In the genomic region with DNA sequence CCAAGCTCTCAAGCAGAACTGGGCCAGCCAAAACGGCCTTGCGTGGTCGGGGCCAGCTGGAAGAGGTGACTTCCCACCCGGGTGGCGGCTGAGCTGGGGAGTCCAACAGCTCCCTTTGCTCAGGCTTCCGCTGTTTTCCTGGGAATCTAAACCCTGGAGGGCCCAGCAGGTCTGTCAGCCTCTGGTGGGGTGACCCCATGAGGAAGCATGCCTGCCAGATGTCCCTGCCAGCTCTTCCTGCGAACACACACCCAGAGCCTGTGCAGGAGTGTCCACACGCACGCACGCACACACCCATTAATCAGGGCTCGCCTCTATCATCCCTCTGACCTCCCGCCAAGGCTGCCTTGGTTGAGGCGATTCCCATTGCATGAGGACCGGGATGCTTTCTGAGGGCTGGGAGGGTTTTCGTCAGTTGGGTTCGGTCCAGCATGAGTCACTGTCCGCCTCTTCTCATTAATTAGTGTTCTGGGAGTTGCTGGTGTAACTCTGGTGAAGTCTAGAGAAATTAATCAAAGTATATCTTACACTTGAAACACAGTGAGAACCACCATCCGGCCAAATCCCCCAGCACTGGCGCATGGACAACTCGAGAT, we compare ENCODE assay signal across 13 cellular contexts.
DNase-seq lines count a peak whose midpoint lies in the region; ATAC-seq and TF ChIP-seq lines count a peak whose summit lies in the region.
"Had no signal": no experiment of that assay in that cellular context is flagged by ENCODE, and none has a peak within 500 bp of the region (broad histone marks: within the 10 kb centered on the region; RNA-seq: fewer than 3 reads in every experiment).

No MANE protein-coding gene starts in this region.

- H3K4me1 ChIP-seq in SK-N-SH (ENCODE audit: control insufficient read depth in 1 of 2, insufficient read depth in 2 of 2, low read depth in 1 of 2, low read length in 1 of 2) (no peaks in the 10 kb centered on the region; a peak in 1 of 4 replicates), upper lobe of right lung (no peaks in the 10 kb centered on the region)

- POLR2A ChIA-PET in SK-N-SH (lab: Yijun Ruan, JAX), result no interaction called here

- H3F3A ChIP-seq in SK-N-SH (replicated peaks; ENCODE audit: insufficient read depth), result no peaks in the 10 kb centered on the region

- H3K27me3 ChIP-seq in SK-N-SH (ENCODE audit: insufficient read depth), result no peaks in the 10 kb centered on the region
- H3K27me3 ChIP-seq in upper lobe of right lung, result no peaks in the 10 kb centered on the region

- ATAC-seq in SK-N-SH treated with all-trans-retinoic acid at 6 μM for 48 hours, result peak; percentile 33; the same call in 1 of the 3 replicates
- ATAC-seq in upper lobe of right lung, result peak; percentile 58
- no peak for ATAC-seq in HG02870 (IDR thresholded peaks at IDR 0.05; ENCODE audit: unreplicated experiment)
- ATAC-seq: Panc1 had no signal

- DNase-seq in SK-N-SH (no peak), epidermal melanocyte (ENCODE audit: insufficient read length, low spot score) (peak; percentile 68), lung microvascular endothelial cell (ENCODE audit: low read depth in 2 of 2) (peak; percentile 35 to 65), upper lobe of right lung (peak; percentile 67), RKO (ENCODE audit: low spot score) (no peak), nephron progenitor cell (no peak)
- DNase-seq: activated naive CD8-positive, alpha-beta T cell treated with anti-CD3 and anti-CD28 coated beads, Interleukin-2, amount 10 ng/mL, durations not matched to agents 7 days and 5 days; GDM1; stimulated activated naive CD4-positive, alpha-beta T cell treated with Interleukin-2 at 50 U/mL for 16 hours had no signal

- no peak overlapping the region for H3K4me3 ChIP-seq in SK-N-SH (ENCODE audit: low read depth in 2 of 2, low read length in 1 of 2)
- no peak overlapping the region for H3K4me3 ChIP-seq in upper lobe of right lung

- TF ChIP-seq CTCF in SK-N-SH (IDR thresholded peaks at IDR 0.05) (no peak), upper lobe of right lung (IDR thresholded peaks at IDR 0.05) (no peak), nephron progenitor cell (IDR thresholded peaks at IDR 0.05) (no peak)

- H3K36me3 Mint-ChIP-seq in nephron progenitor cell (ENCODE audit: low read depth), result peaks cover 5% of the 10 kb centered on the region
- H3K36me3 Mint-ChIP-seq: activated naive CD8-positive, alpha-beta T cell treated with anti-CD3 and anti-CD28 coated beads, Interleukin-2, amount 10 ng/mL, durations not matched to agents 7 days and 5 days had no signal

- no peaks in the 10 kb centered on the region for H3K9me2 ChIP-seq in SK-N-SH

- H3K4me2 ChIP-seq in SK-N-SH, result no peak overlapping the region

- no peak overlapping the region for H3K9ac ChIP-seq in SK-N-SH

- peaks cover 30% of the 10 kb centered on the region for H3K27me3 Mint-ChIP-seq in nephron progenitor cell (ENCODE audit: low read depth, poor library complexity)

- CTCF ChIA-PET in SK-N-SH (lab: Yijun Ruan, JAX), result interaction anchor here (1.1 kb wide), 1 partner anchor 15 kb away, joined by 3 read pairs; no protein-coding TSS in a partner anchor

- TF ChIP-seq EP300 in SK-N-SH (IDR thresholded peaks at IDR 0.05; ENCODE audit: borderline replicate concordance in 1 of 2, low read depth in 1 of 2, low read length in 1 of 2), result no peak

- H3K79me2 ChIP-seq in SK-N-SH (ENCODE audit: insufficient read depth), result no peaks in the 10 kb centered on the region

- peaks cover 16% of the 10 kb centered on the region for H3K9me3 Mint-ChIP-seq in nephron progenitor cell
- H3K9me3 Mint-ChIP-seq: activated naive CD8-positive, alpha-beta T cell treated with anti-CD3 and anti-CD28 coated beads, Interleukin-2, amount 10 ng/mL, durations not matched to agents 7 days and 5 days had no signal

- H3K27ac ChIP-seq in SK-N-SH (ENCODE audit: low read depth in 2 of 2, low read length in 1 of 2) (no peak overlapping the region), upper lobe of right lung (peak overlapping the region; percentile 42)
- H3K27ac ChIP-seq: 22Rv1 had no signal

- peaks cover 4% of the 10 kb centered on the region for H3K4me1 Mint-ChIP-seq in nephron progenitor cell
- H3K4me1 Mint-ChIP-seq: activated naive CD8-positive, alpha-beta T cell treated with anti-CD3 and anti-CD28 coated beads, Interleukin-2, amount 10 ng/mL, durations not matched to agents 7 days and 5 days had no signal

- no peak overlapping the region for H3K27ac Mint-ChIP-seq in nephron progenitor cell
- H3K27ac Mint-ChIP-seq: activated naive CD8-positive, alpha-beta T cell treated with anti-CD3 and anti-CD28 coated beads, Interleukin-2, amount 10 ng/mL, durations not matched to agents 7 days and 5 days had no signal

- H4K20me1 ChIP-seq in SK-N-SH (ENCODE audit: insufficient read depth), result no peaks in the 10 kb centered on the region

- no peak for TF ChIP-seq RAD21 in SK-N-SH (IDR thresholded peaks at IDR 0.05; ENCODE audit: low read length)

- intact Hi-C loops in upper lobe of right lung (cut with DNase I), result no loop called here

- H3K36me3 ChIP-seq in SK-N-SH (replicated peaks in 1 of 2; ENCODE audit: control insufficient read depth in 1 of 2, insufficient read depth in 2 of 2, low read length in 1 of 2) (no peaks in the 10 kb centered on the region), upper lobe of right lung (no peaks in the 10 kb centered on the region)

- no peak overlapping the region for H2AFZ ChIP-seq in SK-N-SH (ENCODE audit: low read depth)

- H3K9me3 ChIP-seq in SK-N-SH (no peaks in the 10 kb centered on the region), upper lobe of right lung (no peaks in the 10 kb centered on the region)

- WGBS in SK-N-SH (ENCODE audit: low lambda C conversion rate), result 62% methylated on average over 16 of the region's 20 CpGs

- no peak overlapping the region for H3K4me3 Mint-ChIP-seq in nephron progenitor cell
- H3K4me3 Mint-ChIP-seq: activated naive CD8-positive, alpha-beta T cell treated with anti-CD3 and anti-CD28 coated beads, Interleukin-2, amount 10 ng/mL, durations not matched to agents 7 days and 5 days had no signal

TF ChIP-seq in SK-N-SH treated with all-trans-retinoic acid at 6 μM for 48 hours, 23 proteins besides CTCF, POLR2A, EP300 and RAD21:
- no peak for TF ChIP-seq ZFP3 (CRISPR knock-in tag; IDR thresholded peaks at IDR 0.05)
- TF ChIP-seq GLIS3 (CRISPR knock-in tag; IDR thresholded peaks at IDR 0.05), result no peak

TF ChIP-seq in SK-N-SH, 30 proteins besides CTCF, POLR2A, EP300 and RAD21:
- no peak for TF ChIP-seq ELF1 (IDR thresholded peaks at IDR 0.05)
- TF ChIP-seq, protein P1, sequence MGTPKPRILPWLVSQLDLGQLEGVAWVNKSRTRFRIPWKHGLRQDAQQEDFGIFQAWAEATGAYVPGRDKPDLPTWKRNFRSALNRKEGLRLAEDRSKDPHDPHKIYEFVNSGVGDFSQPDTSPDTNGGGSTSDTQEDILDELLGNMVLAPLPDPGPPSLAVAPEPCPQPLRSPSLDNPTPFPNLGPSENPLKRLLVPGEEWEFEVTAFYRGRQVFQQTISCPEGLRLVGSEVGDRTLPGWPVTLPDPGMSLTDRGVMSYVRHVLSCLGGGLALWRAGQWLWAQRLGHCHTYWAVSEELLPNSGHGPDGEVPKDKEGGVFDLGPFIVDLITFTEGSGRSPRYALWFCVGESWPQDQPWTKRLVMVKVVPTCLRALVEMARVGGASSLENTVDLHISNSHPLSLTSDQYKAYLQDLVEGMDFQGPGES (IDR thresholded peaks at IDR 0.05; ENCODE audit: low read depth, low read length), result no peak
- TF ChIP-seq, protein P2, sequence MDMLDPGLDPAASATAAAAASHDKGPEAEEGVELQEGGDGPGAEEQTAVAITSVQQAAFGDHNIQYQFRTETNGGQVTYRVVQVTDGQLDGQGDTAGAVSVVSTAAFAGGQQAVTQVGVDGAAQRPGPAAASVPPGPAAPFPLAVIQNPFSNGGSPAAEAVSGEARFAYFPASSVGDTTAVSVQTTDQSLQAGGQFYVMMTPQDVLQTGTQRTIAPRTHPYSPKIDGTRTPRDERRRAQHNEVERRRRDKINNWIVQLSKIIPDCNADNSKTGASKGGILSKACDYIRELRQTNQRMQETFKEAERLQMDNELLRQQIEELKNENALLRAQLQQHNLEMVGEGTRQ (IDR thresholded peaks at IDR 0.05; ENCODE audit: borderline replicate concordance, low read depth, low read length), result no peak
- no peak for TF ChIP-seq RCOR1 (IDR thresholded peaks at IDR 0.05; ENCODE audit: low read length)
- TF ChIP-seq, protein P3, sequence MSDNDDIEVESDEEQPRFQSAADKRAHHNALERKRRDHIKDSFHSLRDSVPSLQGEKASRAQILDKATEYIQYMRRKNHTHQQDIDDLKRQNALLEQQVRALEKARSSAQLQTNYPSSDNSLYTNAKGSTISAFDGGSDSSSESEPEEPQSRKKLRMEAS (IDR thresholded peaks at IDR 0.05; ENCODE audit: low read depth), result no peak
- no peak for TF ChIP-seq NFIC (IDR thresholded peaks at IDR 0.05; ENCODE audit: borderline replicate concordance)

Comparison
In these comparisons a context has a peak if more than half of its experiments do, and no peak if none do; other contexts are left out.
1. DNase-seq: peak in epidermal melanocyte (single experiment), lung microvascular endothelial cell (2 of 2) and upper lobe of right lung (single experiment); none in SK-N-SH (single experiment), RKO (single experiment) and nephron progenitor cell (single experiment).